9 cellular contexts compared by ENCODE assay signal in genomic region chr21:24552491-24552890, GRCh38.
"Had no signal": no experiment of that assay in that cellular context is flagged by ENCODE, and none has a peak within 500 bp of the region (broad histone marks: within the 10 kb centered on the region; RNA-seq: fewer than 3 reads in every experiment).

No MANE protein-coding gene starts in this region.

- H3K27ac ChIP-seq: GM23248 had no signal

- H3K4me1 ChIP-seq: HAP-1 had no signal

- DNase-seq: GM23248, GOT3, H7, H9, HCEC 1CT, HFFc6 had no signal

- H3K9me3 ChIP-seq: HAP-1 had no signal

- H3K36me3 ChIP-seq: HAP-1 had no signal

- ATAC-seq: GM23338, HCT116 had no signal

- H3K4me3 ChIP-seq: GM23248, GM23338, HAP-1 had no signal
